Comparison of ENCODE assay signal across 1 cellular context in genomic region chr10:45997994-45998763, GRCh38.
TF ChIP-seq lines count a peak whose summit lies in the region.

No MANE protein-coding gene starts in this region.

TF ChIP-seq in HepG2, 621 proteins besides CTCF, POLR2A, EP300 and RAD21 (continued from another document and continues in another):
- peak; percentile 90 for TF ChIP-seq BRF2 (CRISPR knock-in tag; IDR thresholded peaks at IDR 0.05)
- no peak for TF ChIP-seq GLI4 (CRISPR knock-in tag; IDR thresholded peaks at IDR 0.05; ENCODE audit: borderline replicate concordance)
- TF ChIP-seq KAT7 (CRISPR knock-in tag; IDR thresholded peaks at IDR 0.05; ENCODE audit: borderline replicate concordance) = peak; percentile 36; the same call in 1 of the 2 replicates
- TF ChIP-seq PRPF4 (IDR thresholded peaks at IDR 0.05; ENCODE audit: low read depth, low read length, poor library complexity, severe bottlenecking) = no peak
- no peak for TF ChIP-seq PAF1 (CRISPR knock-in tag; IDR thresholded peaks at IDR 0.05)
- TF ChIP-seq GATAD2A (CRISPR knock-in tag; IDR thresholded peaks at IDR 0.05) = peak; percentile 89
- TF ChIP-seq NFYC (CRISPR knock-in tag; IDR thresholded peaks at IDR 0.05) = peak; percentile 55
- peak; percentile 95 for TF ChIP-seq AHDC1 (CRISPR knock-in tag; IDR thresholded peaks at IDR 0.05; ENCODE audit: borderline replicate concordance)
- TF ChIP-seq CREB1 (IDR thresholded peaks at IDR 0.05) = no peak
- peak; percentile 77 for TF ChIP-seq CREB1 (CRISPR knock-in tag; IDR thresholded peaks at IDR 0.05)
- peak; percentile 88 for TF ChIP-seq TARDBP (CRISPR knock-in tag; IDR thresholded peaks at IDR 0.05)
- TF ChIP-seq KDM3A (CRISPR knock-in tag; IDR thresholded peaks at IDR 0.05; ENCODE audit: low read depth) = peak; percentile 55; the same call in 1 of the 2 replicates
- no peak for TF ChIP-seq SRSF9 (IDR thresholded peaks at IDR 0.05; ENCODE audit: borderline replicate concordance, insufficient read depth, low read depth, low read length, poor library complexity, severe bottlenecking)
- peak; percentile 55; the same call in 1 of the 2 replicates for TF ChIP-seq ZNF800 (CRISPR knock-in tag; IDR thresholded peaks at IDR 0.05)
- peak; percentile 97 for TF ChIP-seq PITX1 (CRISPR knock-in tag; IDR thresholded peaks at IDR 0.05)
- no peak for TF ChIP-seq ZNF512B (CRISPR knock-in tag; IDR thresholded peaks at IDR 0.05; ENCODE audit: borderline replicate concordance)
- peak; percentile 38; the same call in 1 of the 2 replicates for TF ChIP-seq SNAPC4 (CRISPR knock-in tag; IDR thresholded peaks at IDR 0.05)
- no peak for TF ChIP-seq SIN3B (IDR thresholded peaks at IDR 0.05; ENCODE audit: low read length)
- TF ChIP-seq HIVEP1 (CRISPR knock-in tag; IDR thresholded peaks at IDR 0.05) = no peak
- TF ChIP-seq MED8 (CRISPR knock-in tag; IDR thresholded peaks at IDR 0.05; ENCODE audit: insufficient replicate concordance) = peak; percentile 96
- TF ChIP-seq ZNF17 (CRISPR knock-in tag; IDR thresholded peaks at IDR 0.05) = no peak
- TF ChIP-seq REST (IDR thresholded peaks at IDR 0.05; ENCODE audit: borderline replicate concordance in 1 of 2, low read depth in 1 of 2, low read length in 2 of 2) = peak in 1 of 2 experiments; percentile 74; a peak in 2 of 4 replicates
- TF ChIP-seq FOXP4 (CRISPR knock-in tag; IDR thresholded peaks at IDR 0.05) = peak; percentile 95
- 0 out of 2 replicates have a peak, but pooled peaks have one; percentile 14 for TF ChIP-seq TRIM24 (CRISPR knock-in tag; IDR thresholded peaks at IDR 0.05)
- peak; percentile 98 for TF ChIP-seq PPARG (CRISPR knock-in tag; conservative IDR thresholded peaks at IDR 0.05)
- TF ChIP-seq KLF9 (CRISPR knock-in tag; IDR thresholded peaks at IDR 0.05; ENCODE audit: low read depth) = 0 out of 2 replicates have a peak, but pooled peaks have one; percentile 26
- no peak for TF ChIP-seq ZNF691 (CRISPR knock-in tag; IDR thresholded peaks at IDR 0.05; ENCODE audit: borderline replicate concordance, low read depth)
- TF ChIP-seq E2F5 (CRISPR knock-in tag; conservative IDR thresholded peaks at IDR 0.05) = no peak
- TF ChIP-seq RXRA (CRISPR knock-in tag; IDR thresholded peaks at IDR 0.05) = no peak; the same call in 1 of the 2 replicates
- peak; percentile 91 for TF ChIP-seq RARA (CRISPR knock-in tag; IDR thresholded peaks at IDR 0.05)
